In genomic region chr20:38452880-38453624, GRCh38 we compare ENCODE assay signal across 1 cellular context.
TF ChIP-seq lines count a peak whose summit lies in the region.

No MANE protein-coding gene starts in this region.

TF ChIP-seq in K562, 482 proteins besides CTCF, POLR2A, EP300 and RAD21 (continued from another document and continues in another):
- no peak for TF ChIP-seq TRIM25 (IDR thresholded peaks at IDR 0.05; ENCODE audit: borderline replicate concordance)
- TF ChIP-seq LCOR (CRISPR knock-in tag; IDR thresholded peaks at IDR 0.05) = 0 out of 2 replicates have a peak, but pooled peaks have one; percentile 66
- TF ChIP-seq NFE2L1 (tag; IDR thresholded peaks at IDR 0.05; ENCODE audit: borderline replicate concordance, low read depth) = no peak
- peak; percentile 85 for TF ChIP-seq MAFG (tag; conservative IDR thresholded peaks at IDR 0.05)
- TF ChIP-seq TFAM (CRISPR knock-in tag; conservative IDR thresholded peaks at IDR 0.05) = no peak
- no peak for TF ChIP-seq SRSF9 (IDR thresholded peaks at IDR 0.05; ENCODE audit: borderline replicate concordance, low read depth, low read length)
- no peak for TF ChIP-seq ZNF408 (CRISPR knock-in tag; IDR thresholded peaks at IDR 0.05; ENCODE audit: low read depth)
- 0 out of 2 replicates have a peak, but pooled peaks have one; percentile 17 for TF ChIP-seq MBD2 (IDR thresholded peaks at IDR 0.05; ENCODE audit: borderline replicate concordance, low read depth)
- no peak for TF ChIP-seq SAP30 (IDR thresholded peaks at IDR 0.05; ENCODE audit: borderline replicate concordance, insufficient read depth, low read depth, low read length, poor library complexity, severe bottlenecking)
- no peak for TF ChIP-seq E2F8 (IDR thresholded peaks at IDR 0.05; ENCODE audit: low read depth, partially characterized antibody)
- no peak for TF ChIP-seq BCLAF1 (IDR thresholded peaks at IDR 0.05; ENCODE audit: borderline replicate concordance in 1 of 2, control insufficient read depth in 1 of 2, low read depth in 2 of 2, low read length in 1 of 2)
- peak; percentile 59; the same call in 1 of the 2 replicates for TF ChIP-seq ZBTB26 (CRISPR knock-in tag; IDR thresholded peaks at IDR 0.05)
- no peak for TF ChIP-seq NFXL1 (CRISPR knock-in tag; IDR thresholded peaks at IDR 0.05)
- TF ChIP-seq FOS (IDR thresholded peaks at IDR 0.05; ENCODE audit: extremely low read depth, insufficient read length) = no peak
- no peak for TF ChIP-seq CREB1 (IDR thresholded peaks at IDR 0.05)
- no peak for TF ChIP-seq CREB1 (CRISPR knock-in tag; IDR thresholded peaks at IDR 0.05)
- TF ChIP-seq SNAPC5 (CRISPR knock-in tag; IDR thresholded peaks at IDR 0.05) = no peak
- peak; percentile 63; the same call in 1 of the 2 replicates for TF ChIP-seq NKRF (IDR thresholded peaks at IDR 0.05; ENCODE audit: borderline replicate concordance)
- TF ChIP-seq FOXK2 (conservative IDR thresholded peaks at IDR 0.05 in 1 of 2, IDR thresholded peaks at IDR 0.05 in 1 of 2; ENCODE audit: low read depth in 2 of 2) = peak; percentile 68 to 78; a peak in 3 of 4 replicates
- TF ChIP-seq HINFP (tag; conservative IDR thresholded peaks at IDR 0.05; ENCODE audit: low read depth) = no peak
- TF ChIP-seq POLR2G (IDR thresholded peaks at IDR 0.05; ENCODE audit: low read depth, low read length) = no peak
- no peak for TF ChIP-seq ZFPM2 (CRISPR knock-in tag; IDR thresholded peaks at IDR 0.05)
- no peak for TF ChIP-seq SREBF2 (CRISPR knock-in tag; IDR thresholded peaks at IDR 0.05)
- TF ChIP-seq MEF2A (IDR thresholded peaks at IDR 0.05; ENCODE audit: control insufficient read depth, low read depth, low read length) = no peak
- TF ChIP-seq TEAD2 (tag; IDR thresholded peaks at IDR 0.05) = peak; percentile 37; the same call in 1 of the 2 replicates
- peak; percentile 95 for TF ChIP-seq TFAP4 (CRISPR knock-in tag; IDR thresholded peaks at IDR 0.05; ENCODE audit: borderline replicate concordance)
- no peak for TF ChIP-seq ZNF282 (CRISPR knock-in tag; IDR thresholded peaks at IDR 0.05)
- TF ChIP-seq HMBOX1 (IDR thresholded peaks at IDR 0.05) = no peak
- TF ChIP-seq MXI1 (IDR thresholded peaks at IDR 0.05; ENCODE audit: low read depth, low read length) = no peak; the same call in 1 of the 2 replicates
- no peak for TF ChIP-seq NUFIP1 (IDR thresholded peaks at IDR 0.05; ENCODE audit: partially characterized antibody)
- no peak for TF ChIP-seq IFI16 (CRISPR knock-in tag; IDR thresholded peaks at IDR 0.05)
- TF ChIP-seq BCL6 (CRISPR knock-in tag; IDR thresholded peaks at IDR 0.05) = no peak
- TF ChIP-seq L3MBTL2 (IDR thresholded peaks at IDR 0.05) = peak; percentile 56
- TF ChIP-seq NCOA2 (IDR thresholded peaks at IDR 0.05; ENCODE audit: partially characterized antibody in 2 of 2) = no peak
- TF ChIP-seq SUPT5H (IDR thresholded peaks at IDR 0.05) = no peak
- 0 out of 2 replicates have a peak, but pooled peaks have one; percentile 8 for TF ChIP-seq BHLHE40 (IDR thresholded peaks at IDR 0.05; ENCODE audit: low read length)
- no peak for TF ChIP-seq CBX3 (IDR thresholded peaks at IDR 0.05; ENCODE audit: borderline replicate concordance in 1 of 2, low read length in 2 of 2)
- TF ChIP-seq E2F6 (IDR thresholded peaks at IDR 0.05; ENCODE audit: borderline replicate concordance in 1 of 2, extremely low read depth in 1 of 2, insufficient read depth in 1 of 2, insufficient read length in 1 of 2, low read depth in 1 of 2, low read length in 1 of 2, poor library complexity in 1 of 2, severe bottlenecking in 1 of 2) = no peak
- no peak for TF ChIP-seq PRPF4 (IDR thresholded peaks at IDR 0.05; ENCODE audit: insufficient read depth, low read depth, low read length, poor library complexity, severe bottlenecking)
- TF ChIP-seq ZNF24 (IDR thresholded peaks at IDR 0.05) = no peak
